In genomic region chr2:9474361-9475117, GRCh38 we compare ENCODE assay signal across 8 cellular contexts. TPM values are rescaled to one million over a fixed set of nuclear protein-coding genes. Genes with fewer than 3 reads are reported as not detected.
A peak's percentile ranks its signal among the peaks of the same experiment; 100 is the strongest.
DNase-seq lines count a peak whose midpoint lies in the region; ATAC-seq and TF ChIP-seq lines count a peak whose summit lies in the region.

A gene with protein sequence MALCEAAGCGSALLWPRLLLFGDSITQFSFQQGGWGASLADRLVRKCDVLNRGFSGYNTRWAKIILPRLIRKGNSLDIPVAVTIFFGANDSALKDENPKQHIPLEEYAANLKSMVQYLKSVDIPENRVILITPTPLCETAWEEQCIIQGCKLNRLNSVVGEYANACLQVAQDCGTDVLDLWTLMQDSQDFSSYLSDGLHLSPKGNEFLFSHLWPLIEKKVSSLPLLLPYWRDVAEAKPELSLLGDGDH (plus strand): TSS chr2:9474551. CDS start chr2:9474567, 16 bp downstream.

- no peak within 1 kb of the TSS for H3K27ac ChIP-seq in endodermal cell (ENCODE audit: low read depth, low read length)

- no peak for TF ChIP-seq CTCF in endodermal cell (conservative IDR thresholded peaks at IDR 0.05)
- TF ChIP-seq CTCF in mesothelial cell of epicardium (IDR thresholded peaks at IDR 0.05; ENCODE audit: unreplicated experiment): no peak

- peaks cover 16% of the 10 kb centered on the region for H3K9me3 ChIP-seq in endodermal cell (ENCODE audit: control insufficient read depth, low read length)

- H3K4me1 ChIP-seq in endodermal cell (ENCODE audit: control insufficient read depth, insufficient read depth, low read length): no peaks in the 10 kb centered on the region

- H3K27me3 Mint-ChIP-seq in activated CD8-positive, alpha-beta memory T cell treated with anti-CD3 and anti-CD28 coated beads, Interleukin-2, amount 10 ng/mL, durations not matched to agents 7 days and 5 days: no peaks in the 10 kb centered on the region
- H3K27me3 Mint-ChIP-seq in endodermal cell (ENCODE audit: insufficient read depth) (no peaks in the 10 kb centered on the region), mesothelial cell of epicardium (ENCODE audit: low read depth) (no peaks in the 10 kb centered on the region)

- H3K4me3 ChIP-seq in endodermal cell (ENCODE audit: low read length): peak within 1 kb of the TSS; percentile 70

- peak within 1 kb of the TSS; percentile 89 for H3K27ac Mint-ChIP-seq in activated CD8-positive, alpha-beta memory T cell treated with anti-CD3 and anti-CD28 coated beads, Interleukin-2, amount 10 ng/mL, durations not matched to agents 7 days and 5 days
- H3K27ac Mint-ChIP-seq in endodermal cell: peak within 1 kb of the TSS; percentile 83
- H3K27ac Mint-ChIP-seq in mesothelial cell of epicardium: peak within 1 kb of the TSS; percentile 50

- CTCF ChIA-PET in activated CD8-positive, alpha-beta memory T cell treated with anti-CD3 and anti-CD28 coated beads, Interleukin-2, amount 10 ng/mL, durations not matched to agents 7 days and 5 days (lab: Charles Lee): interaction anchor here (1.0 to 2.2 kb wide), 4 partner anchors 10 to 262 kb away, joined by 3 to 14 read pairs (median 6); partner anchors contain the start of genes ADAM17, CPSF3 and ITGB1BP1

- H3K27me3 ChIP-seq in endodermal cell (ENCODE audit: control insufficient read depth, insufficient read depth, low read length, poor library complexity, severe bottlenecking): no peaks in the 10 kb centered on the region

- peak within 1 kb of the TSS; percentile 86 for H3K4me3 Mint-ChIP-seq in activated CD8-positive, alpha-beta memory T cell treated with anti-CD3 and anti-CD28 coated beads, Interleukin-2, amount 10 ng/mL, durations not matched to agents 7 days and 5 days
- peak within 1 kb of the TSS; percentile 70 for H3K4me3 Mint-ChIP-seq in endodermal cell
- H3K4me3 Mint-ChIP-seq in mesothelial cell of epicardium: peak within 1 kb of the TSS; percentile 70

- 37 to 58% methylated on average over 21 to 95 of the region's 95 CpGs for WGBS in endodermal cell (ENCODE audit: insufficient coverage in 1 of 2, insufficient read length in 1 of 2), 2 experiments

- DNase-seq in SIG-M5 treated with dmso at 0.1 percent for 504 hours (lab: John Stamatoyannopoulos, UW; ENCODE audit: unreplicated experiment): peak; percentile 7
- DNase-seq in SIG-M5 (lab: John Stamatoyannopoulos, UW): no peak
- peak; percentile 57 for DNase-seq in NCI-H345 (lab: John Stamatoyannopoulos, UW)
- DNase-seq in activated CD8-positive, alpha-beta memory T cell treated with anti-CD3 and anti-CD28 coated beads, Interleukin-2, amount 10 ng/mL, durations not matched to agents 7 days and 5 days: peak; percentile 73
- DNase-seq in endodermal cell: peak; percentile 77
- DNase-seq in mesothelial cell of epicardium (ENCODE audit: low spot score in 2 of 2, unreplicated experiment in 2 of 2): peak; percentile 25 to 51
- peak; percentile 57 to 58 for DNase-seq in stimulated activated CD8-positive, alpha-beta memory T cell treated with anti-CD3 and anti-CD28 coated beads, Interleukin-15, amount 100 ng/mL, for 48 hours (ENCODE audit: low read depth in 2 of 2)

- peaks cover 42% of the 10 kb centered on the region for H3K36me3 ChIP-seq in endodermal cell (ENCODE audit: control insufficient read depth, insufficient read depth, low read length)

- H3K36me3 Mint-ChIP-seq in activated CD8-positive, alpha-beta memory T cell treated with anti-CD3 and anti-CD28 coated beads, Interleukin-2, amount 10 ng/mL, durations not matched to agents 7 days and 5 days: peaks cover 48% of the 10 kb centered on the region
- H3K36me3 Mint-ChIP-seq in endodermal cell (ENCODE audit: low read depth) (peaks cover 51% of the 10 kb centered on the region), mesothelial cell of epicardium (peaks cover 23% of the 10 kb centered on the region)

- H3K9ac ChIP-seq in endodermal cell (ENCODE audit: extremely low read depth, low read length, poor library complexity, severe bottlenecking): no peak within 1 kb of the TSS

- peak; percentile 63 for ATAC-seq in HG02870 (IDR thresholded peaks at IDR 0.05; ENCODE audit: unreplicated experiment)
- peak; percentile 84 for ATAC-seq in activated CD8-positive, alpha-beta memory T cell treated with anti-CD3 and anti-CD28 coated beads, Interleukin-2, amount 10 ng/mL, durations not matched to agents 7 days and 5 days

- no peaks in the 10 kb centered on the region for H3K9me3 Mint-ChIP-seq in activated CD8-positive, alpha-beta memory T cell treated with anti-CD3 and anti-CD28 coated beads, Interleukin-2, amount 10 ng/mL, durations not matched to agents 7 days and 5 days (ENCODE audit: low read depth)
- H3K9me3 Mint-ChIP-seq in endodermal cell (peaks cover 15% of the 10 kb centered on the region), mesothelial cell of epicardium (no peaks in the 10 kb centered on the region)

- peaks cover 46% of the 10 kb centered on the region for H3K4me1 Mint-ChIP-seq in activated CD8-positive, alpha-beta memory T cell treated with anti-CD3 and anti-CD28 coated beads, Interleukin-2, amount 10 ng/mL, durations not matched to agents 7 days and 5 days
- H3K4me1 Mint-ChIP-seq in endodermal cell (peaks cover 18% of the 10 kb centered on the region), mesothelial cell of epicardium (peaks cover 14% of the 10 kb centered on the region)

RNA-seq across cellular contexts. Expression of the gene that starts here (rescaled TPM):
- total RNA-seq in activated CD8-positive, alpha-beta memory T cell treated with anti-CD3 and anti-CD28 coated beads, Interleukin-2, amount 10 ng/mL, durations not matched to agents 7 days and 5 days: 10 to 100 TPM; 71.3 to 72.1 TPM
- total RNA-seq in endodermal cell (10 to 100 TPM; 33.6 to 50.6 TPM), mesothelial cell of epicardium (39.7 to 42.7 TPM (median 41.6 TPM) in 3 replicates)
- polyA plus RNA-seq in endodermal cell (2013, experiment 1 of 2): 23.4 TPM
- polyA plus RNA-seq in endodermal cell (2013, experiment 2 of 2): 23.3 TPM
